1 cellular context compared by ENCODE assay signal in genomic region chr12:102883204-102883799, GRCh38.
TF ChIP-seq lines count a peak whose summit lies in the region.

No MANE protein-coding gene starts in this region.

TF ChIP-seq in HepG2, 621 proteins besides CTCF, POLR2A, EP300 and RAD21 (continued from another document and continues in another):
- TF ChIP-seq RERE (CRISPR knock-in tag; IDR thresholded peaks at IDR 0.05; ENCODE audit: low read depth) (no peak), ZUFSP (CRISPR knock-in tag; IDR thresholded peaks at IDR 0.05; ENCODE audit: borderline replicate concordance) (no peak), NFE2L1 (CRISPR knock-in tag; IDR thresholded peaks at IDR 0.05; ENCODE audit: borderline replicate concordance) (no peak), ZNF564 (CRISPR knock-in tag; IDR thresholded peaks at IDR 0.05) (no peak), ZFX (CRISPR knock-in tag; IDR thresholded peaks at IDR 0.05; ENCODE audit: low read depth) (no peak), RNF219 (CRISPR knock-in tag; IDR thresholded peaks at IDR 0.05) (no peak), MYPOP (CRISPR knock-in tag; IDR thresholded peaks at IDR 0.05) (0 out of 2 replicates have a peak, but pooled peaks have one; percentile 23), HHEX (CRISPR knock-in tag; IDR thresholded peaks at IDR 0.05) (no peak), TEAD3 (CRISPR knock-in tag; optimal IDR thresholded peaks at IDR 0.05; ENCODE audit: borderline replicate concordance) (peak; percentile 70), NPAS2 (CRISPR knock-in tag; IDR thresholded peaks at IDR 0.05; ENCODE audit: borderline replicate concordance) (no peak), GPN1 (CRISPR knock-in tag; IDR thresholded peaks at IDR 0.05; ENCODE audit: borderline replicate concordance) (no peak), ZFP1 (CRISPR knock-in tag; IDR thresholded peaks at IDR 0.05) (no peak), ZNF703 (CRISPR knock-in tag; IDR thresholded peaks at IDR 0.05; ENCODE audit: borderline replicate concordance) (no peak), ZNF263 (CRISPR knock-in tag; IDR thresholded peaks at IDR 0.05) (no peak), GZF1 (CRISPR knock-in tag; IDR thresholded peaks at IDR 0.05) (no peak), ZNF710 (CRISPR knock-in tag; IDR thresholded peaks at IDR 0.05; ENCODE audit: borderline replicate concordance) (no peak), CCDC6 (CRISPR knock-in tag; IDR thresholded peaks at IDR 0.05) (no peak), MXD3 (CRISPR knock-in tag; IDR thresholded peaks at IDR 0.05) (0 out of 2 replicates have a peak, but pooled peaks have one; percentile 31), HOXA9 (CRISPR knock-in tag; IDR thresholded peaks at IDR 0.05; ENCODE audit: borderline replicate concordance) (no peak), KLF13 (CRISPR knock-in tag; IDR thresholded peaks at IDR 0.05) (no peak), ZNF746 (CRISPR knock-in tag; IDR thresholded peaks at IDR 0.05) (no peak), PPARG (CRISPR knock-in tag; conservative IDR thresholded peaks at IDR 0.05) (no peak), IRX3 (CRISPR knock-in tag; IDR thresholded peaks at IDR 0.05; ENCODE audit: borderline replicate concordance, low read depth) (no peak), ZNF264 (CRISPR knock-in tag; IDR thresholded peaks at IDR 0.05) (no peak), CBX2 (IDR thresholded peaks at IDR 0.05; ENCODE audit: low read depth, low read length) (no peak), CBX2 (CRISPR knock-in tag; IDR thresholded peaks at IDR 0.05; ENCODE audit: low read depth) (no peak), RBAK (CRISPR knock-in tag; IDR thresholded peaks at IDR 0.05) (no peak), ZBTB40 (IDR thresholded peaks at IDR 0.05) (no peak), ZBTB40 (CRISPR knock-in tag; IDR thresholded peaks at IDR 0.05) (no peak), FOXK2 (IDR thresholded peaks at IDR 0.05) (no peak), ZNF563 (CRISPR knock-in tag; IDR thresholded peaks at IDR 0.05) (no peak), ISX (CRISPR knock-in tag; conservative IDR thresholded peaks at IDR 0.05) (no peak), ARNT (IDR thresholded peaks at IDR 0.05) (no peak), ZNF362 (CRISPR knock-in tag; IDR thresholded peaks at IDR 0.05; ENCODE audit: borderline replicate concordance) (no peak), SMARCE1 (IDR thresholded peaks at IDR 0.05; ENCODE audit: borderline replicate concordance) (no peak), ARNT2 (CRISPR knock-in tag; IDR thresholded peaks at IDR 0.05; ENCODE audit: low read depth) (no peak), GLI4 (CRISPR knock-in tag; IDR thresholded peaks at IDR 0.05; ENCODE audit: borderline replicate concordance) (no peak), ATRX (CRISPR knock-in tag; IDR thresholded peaks at IDR 0.05; ENCODE audit: borderline replicate concordance) (no peak), PHF21A (CRISPR knock-in tag; IDR thresholded peaks at IDR 0.05) (0 out of 2 replicates have a peak, but pooled peaks have one; percentile 32)
